23 cellular contexts compared by ENCODE assay signal in the genomic region with DNA sequence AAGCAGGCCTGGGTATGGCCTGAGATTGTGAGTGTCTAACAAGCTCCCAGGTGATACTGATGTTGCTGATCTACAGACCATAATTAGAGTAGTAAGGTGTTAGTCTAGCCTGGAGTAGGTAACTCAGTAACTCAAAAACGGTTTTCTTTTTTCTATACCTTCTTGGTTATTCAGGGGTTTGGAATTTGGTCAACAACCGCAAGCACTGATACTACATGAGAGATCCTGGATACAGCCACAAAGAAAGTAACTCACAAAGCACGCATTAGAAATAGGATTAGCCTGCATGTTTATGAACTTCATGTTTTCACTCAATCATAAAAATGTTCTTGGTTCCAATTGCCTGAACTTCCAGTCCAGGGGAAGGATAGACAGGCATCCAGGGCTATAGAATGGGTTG.
"Had no signal": no experiment of that assay in that cellular context is flagged by ENCODE, and none has a peak within 500 bp of the region (broad histone marks: within the 10 kb centered on the region; RNA-seq: fewer than 3 reads in every experiment).

No MANE protein-coding gene starts in this region.

- H3K4me2 ChIP-seq: PC-9 had no signal

- H3K9me3 ChIP-seq: MG63, Peyer's patch, SJSA1 had no signal

- H3K4me1 ChIP-seq: Peyer's patch, SJSA1 had no signal

- H3K36me3 ChIP-seq: MG63, Peyer's patch, SJSA1 had no signal

- H3K27me3 ChIP-seq: MG63, Peyer's patch, SJSA1 had no signal

- H3K4me3 ChIP-seq: MG63, PC-9, Peyer's patch, SJSA1, SK-N-MC had no signal

- H2AFZ ChIP-seq: PC-9 had no signal

- DNase-seq: KBM-7, MG63, NCI-H1092, NCI-H1105 treated with DMSO at 0.1 percent for 48 hours, NCI-H1417 treated with DMSO at 0.1 percent for 48 hours, NCI-H146, NCI-H1694 treated with DMSO at 0.1 percent for 48 hours, NCI-H1930, NCI-H2081, NCI-H2107, NCI-H2227 treated with DMSO at 0.1 percent for 48 hours, NCI-H446, NCI-H510A, NCI-H524 treated with DMSO at 0.1 percent for 48 hours, NCI-H69, NCI-H774, Peyer's patch, Right ventricle myocardium superior, RPMI8226, SIG-M5 had no signal

- H3K27ac ChIP-seq: PC-9, Peyer's patch, SJSA1, SK-N-MC had no signal
